In the genomic region with DNA sequence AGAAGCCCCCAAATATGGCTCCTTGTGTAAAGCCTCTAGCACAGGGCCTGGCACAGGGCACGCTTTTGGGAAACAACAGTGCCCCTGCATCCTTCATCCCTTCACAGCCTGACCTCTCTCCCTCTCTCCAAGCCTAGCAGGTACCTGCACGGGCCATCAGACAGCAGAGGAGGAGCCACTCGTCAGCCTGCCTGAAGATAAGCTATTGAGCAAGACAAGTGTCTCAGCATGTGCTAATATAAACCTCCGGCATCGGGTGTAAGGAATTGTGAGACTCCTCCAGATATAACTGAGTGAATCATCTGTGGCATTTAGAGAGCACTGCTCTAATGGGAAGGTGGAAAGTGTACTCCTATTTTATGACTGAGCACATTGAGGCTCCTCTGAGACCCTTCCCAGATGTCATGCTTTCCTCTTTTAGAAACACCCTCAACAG, we compare ENCODE assay signal across 10 cellular contexts. TPM values are rescaled to one million over a fixed set of nuclear protein-coding genes. Genes with fewer than 3 reads are reported as not detected.
DNase-seq lines count a peak whose midpoint lies in the region; ATAC-seq and TF ChIP-seq lines count a peak whose summit lies in the region.
"Had no signal": no experiment of that assay in that cellular context is flagged by ENCODE, and none has a peak within 500 bp of the region (broad histone marks: within the 10 kb centered on the region; RNA-seq: fewer than 3 reads in every experiment).

No MANE protein-coding gene starts in this region.

- no peaks in the 10 kb centered on the region for H3K9me3 ChIP-seq in HEK293 (ENCODE audit: control insufficient read depth, insufficient read depth, low read depth, low read length)
- H3K9me3 ChIP-seq in smooth muscle cell (replicated peaks; ENCODE audit: low read depth): no peaks in the 10 kb centered on the region

- peaks cover 37% of the 10 kb centered on the region for H3F3A ChIP-seq in smooth muscle cell (ENCODE audit: low read depth)

- H3K27ac Mint-ChIP-seq in immature natural killer cell: no peak overlapping the region
- H3K27ac Mint-ChIP-seq: stimulated activated memory B cell treated with anti-CD40 and anti-IgM and Interleukin-4, amounts not matched to agents 10 μg/mL and 1 μg/mL and 100 μg/mL, for 72 hours had no signal

- WGBS in smooth muscle cell (ENCODE audit: low lambda C conversion rate): 26% methylated on average over 5 of the region's 5 CpGs

- POLR2A ChIA-PET in HEK293 (lab: Yijun Ruan, JAX): interaction anchor here (0.6 to 1.4 kb wide), 2 partner anchors 23 to 1020 kb away, joined by 3 to 4 read pairs; no protein-coding TSS in a partner anchor

- ATAC-seq in foreskin keratinocyte: peak; percentile 69
- ATAC-seq: stimulated activated memory B cell treated with anti-CD40 and anti-IgM and Interleukin-4, amounts not matched to agents 10 μg/mL and 1 μg/mL and 100 μg/mL, for 72 hours had no signal

- H3K27me3 ChIP-seq in foreskin keratinocyte (no peaks in the 10 kb centered on the region), smooth muscle cell (ENCODE audit: low read depth) (no peaks in the 10 kb centered on the region)

- no peak overlapping the region for H2AFZ ChIP-seq in smooth muscle cell (ENCODE audit: low read depth)

- H3K4me3 ChIP-seq in HEK293 (ENCODE audit: low read depth, low read length) (no peak overlapping the region), smooth muscle cell (no peak overlapping the region)

- H3K9ac ChIP-seq in smooth muscle cell (ENCODE audit: low read depth): no peak overlapping the region

- peaks cover 23% of the 10 kb centered on the region for H3K4me1 ChIP-seq in HEK293 (ENCODE audit: control insufficient read depth, insufficient read depth, low read length)
- H3K4me1 ChIP-seq in foreskin keratinocyte: no peaks in the 10 kb centered on the region
- peaks cover 21% of the 10 kb centered on the region for H3K4me1 ChIP-seq in smooth muscle cell (ENCODE audit: low read depth)

- H3K79me2 ChIP-seq in smooth muscle cell (ENCODE audit: low read depth): no peaks in the 10 kb centered on the region

- H3K9me3 Mint-ChIP-seq in immature natural killer cell: no peaks in the 10 kb centered on the region
- H3K9me3 Mint-ChIP-seq: stimulated activated memory B cell treated with anti-CD40 and anti-IgM and Interleukin-4, amounts not matched to agents 10 μg/mL and 1 μg/mL and 100 μg/mL, for 72 hours had no signal

- no peak overlapping the region for H3K27ac ChIP-seq in HEK293 (ENCODE audit: extremely low read depth, low read depth, low read length)
- no peak overlapping the region for H3K27ac ChIP-seq in foreskin keratinocyte
- H3K27ac ChIP-seq in smooth muscle cell (ENCODE audit: low read depth): peak overlapping the region; percentile 31

- CTCF ChIA-PET in HEK293 (lab: Yijun Ruan, JAX): interaction anchor here (0.5 kb wide), 1 partner anchor 35 kb away, joined by 3 read pairs; no protein-coding TSS in a partner anchor

- H3K4me3 Mint-ChIP-seq in immature natural killer cell: no peak overlapping the region
- H3K4me3 Mint-ChIP-seq: stimulated activated memory B cell treated with anti-CD40 and anti-IgM and Interleukin-4, amounts not matched to agents 10 μg/mL and 1 μg/mL and 100 μg/mL, for 72 hours had no signal

- no peak for TF ChIP-seq CTCF in HEK293 (tag by site-specific recombination; IDR thresholded peaks at IDR 0.05)
- no peak for TF ChIP-seq CTCF in foreskin keratinocyte (conservative IDR thresholded peaks at IDR 0.05)
- TF ChIP-seq CTCF in smooth muscle cell (IDR thresholded peaks at IDR 0.05; ENCODE audit: borderline replicate concordance, insufficient read depth, poor library complexity, severe bottlenecking): no peak

- DNase-seq in T1000 (lab: John Stamatoyannopoulos, UW): peak; percentile 49
- DNase-seq in foreskin keratinocyte: peak; percentile 61 to 80
- DNase-seq in smooth muscle cell (lab: John Stamatoyannopoulos, UW; ENCODE audit: unreplicated experiment): no peak
- no peak for DNase-seq in immature natural killer cell
- DNase-seq in GM19240 (ENCODE audit: insufficient read length, low spot score): no peak
- no peak for DNase-seq in SKM-1 treated with dmso at 0.1 percent for 144 hours (lab: John Stamatoyannopoulos, UW; ENCODE audit: unreplicated experiment)
- DNase-seq: aorta, NCI-H2081 had no signal

- H3K4me1 Mint-ChIP-seq in immature natural killer cell: peaks cover 1 to 2% of the 10 kb centered on the region in 2 donors

- H3K36me3 Mint-ChIP-seq in immature natural killer cell: no peaks in the 10 kb centered on the region
- H3K36me3 Mint-ChIP-seq: stimulated activated memory B cell treated with anti-CD40 and anti-IgM and Interleukin-4, amounts not matched to agents 10 μg/mL and 1 μg/mL and 100 μg/mL, for 72 hours had no signal

- no peak overlapping the region for H3K4me2 ChIP-seq in smooth muscle cell

- H3K27me3 Mint-ChIP-seq in immature natural killer cell (ENCODE audit: low read depth in 3 of 3): peaks cover 0 to 2% (median 1%) of the 10 kb centered on the region in 3 donors

- H4K20me1 ChIP-seq in smooth muscle cell (ENCODE audit: low read depth): no peaks in the 10 kb centered on the region

- H3K36me3 ChIP-seq in HEK293 (ENCODE audit: control insufficient read depth in 2 of 2, insufficient read depth in 1 of 2, low read length in 2 of 2) (no peaks in the 10 kb centered on the region), smooth muscle cell (ENCODE audit: low read depth) (no peaks in the 10 kb centered on the region)

TF ChIP-seq in HEK293, 187 proteins besides CTCF, POLR2A, EP300 and RAD21:
- TF ChIP-seq EGR2 (tag by site-specific recombination; IDR thresholded peaks at IDR 0.05; ENCODE audit: low read depth): no peak
- no peak for TF ChIP-seq ZNF324 (tag by site-specific recombination; IDR thresholded peaks at IDR 0.05)
- TF ChIP-seq ZNF660 (tag by site-specific recombination; IDR thresholded peaks at IDR 0.05): peak; percentile 60; the same call in 1 of the 2 replicates
- no peak for TF ChIP-seq ZFP37 (tag by site-specific recombination; IDR thresholded peaks at IDR 0.05)
- no peak for TF ChIP-seq SP7 (tag by site-specific recombination; IDR thresholded peaks at IDR 0.05)
- 0 out of 2 replicates have a peak, but pooled peaks have one; percentile 29 for TF ChIP-seq ZIC2 (tag by site-specific recombination; IDR thresholded peaks at IDR 0.05)
- no peak for TF ChIP-seq ZNF670 (tag by site-specific recombination; IDR thresholded peaks at IDR 0.05; ENCODE audit: low read depth)
- TF ChIP-seq TRIM28 (IDR thresholded peaks at IDR 0.05; ENCODE audit: borderline replicate concordance, low read length): 0 out of 2 replicates have a peak, but pooled peaks have one; percentile 48
- TF ChIP-seq ZBTB17 (tag by site-specific recombination; IDR thresholded peaks at IDR 0.05): 0 out of 2 replicates have a peak, but pooled peaks have one; percentile 39

RNA-seq across cellular contexts. Expression of gene TBX4, which starts 38.3 kb away (rescaled TPM):
- total RNA-seq in foreskin keratinocyte (0.07 TPM in 1 of 2 replicates, not detected in the other), smooth muscle cell (14.1 and 15.4 TPM in 2 replicates)
- polyA plus RNA-seq in foreskin keratinocyte (0.01 TPM in 1 of 2 replicates, not detected in the other), smooth muscle cell (14.6 and 22.7 TPM in 2 replicates), immature natural killer cell (not detected)
- polyA plus RNA-seq: aorta had no signal

Comparison
In these comparisons a context has a peak if more than half of its experiments do, and no peak if none do; other contexts are left out.
1. DNase-seq: peak in T1000 (single experiment) and foreskin keratinocyte (2 of 2); none in smooth muscle cell (single experiment), immature natural killer cell (0 of 3), GM19240 (single experiment) and SKM-1 treated with dmso at 0.1 percent for 144 hours (single experiment).
2. RNA of gene TBX4, which starts 38.3 kb away (polyA plus RNA-seq): 14.6 to 22.7 TPM in smooth muscle cell; 0.01 TPM in foreskin keratinocyte and not detected in immature natural killer cell; every median in the first group is over 10 times any median in the second.